In the genomic region with DNA sequence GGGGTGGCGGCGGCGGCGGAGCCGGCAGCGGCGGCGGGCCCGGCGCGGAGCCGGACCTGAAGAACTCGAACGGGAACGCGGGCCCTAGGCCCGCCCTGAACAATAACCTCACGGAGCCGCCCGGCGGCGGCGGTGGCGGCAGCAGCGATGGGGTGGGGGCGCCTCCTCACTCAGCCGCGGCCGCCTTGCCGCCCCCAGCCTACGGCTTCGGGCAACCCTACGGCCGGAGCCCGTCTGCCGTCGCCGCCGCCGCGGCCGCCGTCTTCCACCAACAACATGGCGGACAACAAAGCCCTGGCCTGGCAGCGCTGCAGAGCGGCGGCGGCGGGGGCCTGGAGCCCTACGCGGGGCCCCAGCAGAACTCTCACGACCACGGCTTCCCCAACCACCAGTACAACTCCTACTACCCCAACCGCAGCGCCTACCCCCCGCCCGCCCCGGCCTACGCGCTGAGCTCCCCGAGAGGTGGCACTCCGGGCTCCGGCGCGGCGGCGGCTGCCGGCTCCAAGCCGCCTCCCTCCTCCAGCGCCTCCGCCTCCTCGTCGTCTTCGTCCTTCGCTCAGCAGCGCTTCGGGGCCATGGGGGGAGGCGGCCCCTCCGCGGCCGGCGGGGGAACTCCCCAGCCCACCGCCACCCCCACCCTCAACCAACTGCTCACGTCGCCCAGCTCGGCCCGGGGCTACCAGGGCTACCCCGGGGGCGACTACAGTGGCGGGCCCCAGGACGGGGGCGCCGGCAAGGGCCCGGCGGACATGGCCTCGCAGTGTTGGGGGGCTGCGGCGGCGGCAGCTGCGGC, we compare ENCODE assay signal across 1 cellular context.
TF ChIP-seq lines count a peak whose summit lies in the region.

No MANE protein-coding gene starts in this region.

TF ChIP-seq in HepG2, 621 proteins besides CTCF, POLR2A, EP300 and RAD21 (continued from another document and continues in another):
- TF ChIP-seq, protein P1, sequence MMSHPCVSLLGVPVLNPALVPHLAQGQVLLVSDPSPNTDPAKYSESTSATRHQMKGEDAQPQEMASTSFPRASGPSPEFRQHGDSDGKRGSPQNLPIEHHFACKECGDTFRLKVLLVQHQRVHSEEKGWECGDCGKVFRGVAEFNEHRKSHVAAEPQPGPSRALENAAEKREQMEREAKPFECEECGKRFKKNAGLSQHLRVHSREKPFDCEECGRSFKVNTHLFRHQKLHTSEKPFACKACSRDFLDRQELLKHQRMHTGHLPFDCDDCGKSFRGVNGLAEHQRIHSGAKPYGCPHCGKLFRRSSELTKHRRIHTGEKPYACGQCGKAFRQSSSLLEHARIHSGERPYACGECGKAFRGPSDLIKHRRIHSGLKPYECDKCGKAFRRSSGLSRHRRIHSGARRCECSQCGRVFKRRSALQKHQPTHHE (CRISPR knock-in tag; IDR thresholded peaks at IDR 0.05; ENCODE audit: borderline replicate concordance): no peak
- TF ChIP-seq ISX (CRISPR knock-in tag; conservative IDR thresholded peaks at IDR 0.05): no peak
- TF ChIP-seq, protein P2, sequence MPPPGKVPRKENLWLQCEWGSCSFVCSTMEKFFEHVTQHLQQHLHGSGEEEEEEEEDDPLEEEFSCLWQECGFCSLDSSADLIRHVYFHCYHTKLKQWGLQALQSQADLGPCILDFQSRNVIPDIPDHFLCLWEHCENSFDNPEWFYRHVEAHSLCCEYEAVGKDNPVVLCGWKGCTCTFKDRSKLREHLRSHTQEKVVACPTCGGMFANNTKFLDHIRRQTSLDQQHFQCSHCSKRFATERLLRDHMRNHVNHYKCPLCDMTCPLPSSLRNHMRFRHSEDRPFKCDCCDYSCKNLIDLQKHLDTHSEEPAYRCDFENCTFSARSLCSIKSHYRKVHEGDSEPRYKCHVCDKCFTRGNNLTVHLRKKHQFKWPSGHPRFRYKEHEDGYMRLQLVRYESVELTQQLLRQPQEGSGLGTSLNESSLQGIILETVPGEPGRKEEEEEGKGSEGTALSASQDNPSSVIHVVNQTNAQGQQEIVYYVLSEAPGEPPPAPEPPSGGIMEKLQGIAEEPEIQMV (CRISPR knock-in tag; IDR thresholded peaks at IDR 0.05; ENCODE audit: low read depth): no peak
- no peak for TF ChIP-seq ZNF629 (CRISPR knock-in tag; conservative IDR thresholded peaks at IDR 0.05)
- TF ChIP-seq, protein P3, sequence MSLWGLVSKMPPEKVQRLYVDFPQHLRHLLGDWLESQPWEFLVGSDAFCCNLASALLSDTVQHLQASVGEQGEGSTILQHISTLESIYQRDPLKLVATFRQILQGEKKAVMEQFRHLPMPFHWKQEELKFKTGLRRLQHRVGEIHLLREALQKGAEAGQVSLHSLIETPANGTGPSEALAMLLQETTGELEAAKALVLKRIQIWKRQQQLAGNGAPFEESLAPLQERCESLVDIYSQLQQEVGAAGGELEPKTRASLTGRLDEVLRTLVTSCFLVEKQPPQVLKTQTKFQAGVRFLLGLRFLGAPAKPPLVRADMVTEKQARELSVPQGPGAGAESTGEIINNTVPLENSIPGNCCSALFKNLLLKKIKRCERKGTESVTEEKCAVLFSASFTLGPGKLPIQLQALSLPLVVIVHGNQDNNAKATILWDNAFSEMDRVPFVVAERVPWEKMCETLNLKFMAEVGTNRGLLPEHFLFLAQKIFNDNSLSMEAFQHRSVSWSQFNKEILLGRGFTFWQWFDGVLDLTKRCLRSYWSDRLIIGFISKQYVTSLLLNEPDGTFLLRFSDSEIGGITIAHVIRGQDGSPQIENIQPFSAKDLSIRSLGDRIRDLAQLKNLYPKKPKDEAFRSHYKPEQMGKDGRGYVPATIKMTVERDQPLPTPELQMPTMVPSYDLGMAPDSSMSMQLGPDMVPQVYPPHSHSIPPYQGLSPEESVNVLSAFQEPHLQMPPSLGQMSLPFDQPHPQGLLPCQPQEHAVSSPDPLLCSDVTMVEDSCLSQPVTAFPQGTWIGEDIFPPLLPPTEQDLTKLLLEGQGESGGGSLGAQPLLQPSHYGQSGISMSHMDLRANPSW (CRISPR knock-in tag; IDR thresholded peaks at IDR 0.05; ENCODE audit: borderline replicate concordance): no peak
- TF ChIP-seq CEBPB (IDR thresholded peaks at IDR 0.05; ENCODE audit: borderline replicate concordance, low read depth, low read length): no peak
- TF ChIP-seq, protein P4, sequence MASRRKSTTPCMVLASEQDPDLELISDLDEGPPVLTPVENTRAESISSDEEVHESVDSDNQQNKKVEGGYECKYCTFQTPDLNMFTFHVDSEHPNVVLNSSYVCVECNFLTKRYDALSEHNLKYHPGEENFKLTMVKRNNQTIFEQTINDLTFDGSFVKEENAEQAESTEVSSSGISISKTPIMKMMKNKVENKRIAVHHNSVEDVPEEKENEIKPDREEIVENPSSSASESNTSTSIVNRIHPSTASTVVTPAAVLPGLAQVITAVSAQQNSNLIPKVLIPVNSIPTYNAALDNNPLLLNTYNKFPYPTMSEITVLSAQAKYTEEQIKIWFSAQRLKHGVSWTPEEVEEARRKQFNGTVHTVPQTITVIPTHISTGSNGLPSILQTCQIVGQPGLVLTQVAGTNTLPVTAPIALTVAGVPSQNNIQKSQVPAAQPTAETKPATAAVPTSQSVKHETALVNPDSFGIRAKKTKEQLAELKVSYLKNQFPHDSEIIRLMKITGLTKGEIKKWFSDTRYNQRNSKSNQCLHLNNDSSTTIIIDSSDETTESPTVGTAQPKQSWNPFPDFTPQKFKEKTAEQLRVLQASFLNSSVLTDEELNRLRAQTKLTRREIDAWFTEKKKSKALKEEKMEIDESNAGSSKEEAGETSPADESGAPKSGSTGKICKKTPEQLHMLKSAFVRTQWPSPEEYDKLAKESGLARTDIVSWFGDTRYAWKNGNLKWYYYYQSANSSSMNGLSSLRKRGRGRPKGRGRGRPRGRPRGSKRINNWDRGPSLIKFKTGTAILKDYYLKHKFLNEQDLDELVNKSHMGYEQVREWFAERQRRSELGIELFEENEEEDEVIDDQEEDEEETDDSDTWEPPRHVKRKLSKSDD (CRISPR knock-in tag; IDR thresholded peaks at IDR 0.05; ENCODE audit: low read depth): no peak
- TF ChIP-seq ZMYM3 (CRISPR knock-in tag; IDR thresholded peaks at IDR 0.05): no peak
- TF ChIP-seq ZMYM2 (CRISPR knock-in tag; IDR thresholded peaks at IDR 0.05): no peak
- no peak for TF ChIP-seq ZNF251 (CRISPR knock-in tag; IDR thresholded peaks at IDR 0.05)
- TF ChIP-seq, protein P5, sequence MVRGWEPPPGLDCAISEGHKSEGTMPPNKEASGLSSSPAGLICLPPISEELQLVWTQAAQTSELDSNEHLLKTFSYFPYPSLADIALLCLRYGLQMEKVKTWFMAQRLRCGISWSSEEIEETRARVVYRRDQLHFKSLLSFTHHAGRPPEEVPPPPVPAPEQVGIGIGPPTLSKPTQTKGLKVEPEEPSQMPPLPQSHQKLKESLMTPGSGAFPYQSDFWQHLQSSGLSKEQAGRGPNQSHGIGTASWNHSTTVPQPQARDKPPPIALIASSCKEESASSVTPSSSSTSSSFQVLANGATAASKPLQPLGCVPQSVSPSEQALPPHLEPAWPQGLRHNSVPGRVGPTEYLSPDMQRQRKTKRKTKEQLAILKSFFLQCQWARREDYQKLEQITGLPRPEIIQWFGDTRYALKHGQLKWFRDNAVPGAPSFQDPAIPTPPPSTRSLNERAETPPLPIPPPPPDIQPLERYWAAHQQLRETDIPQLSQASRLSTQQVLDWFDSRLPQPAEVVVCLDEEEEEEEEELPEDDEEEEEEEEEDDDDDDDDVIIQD (CRISPR knock-in tag; IDR thresholded peaks at IDR 0.05; ENCODE audit: low read depth): no peak
- no peak for TF ChIP-seq CHCHD3 (CRISPR knock-in tag; IDR thresholded peaks at IDR 0.05)
- no peak for TF ChIP-seq ZNF296 (CRISPR knock-in tag; conservative IDR thresholded peaks at IDR 0.05)
- TF ChIP-seq, protein P6, sequence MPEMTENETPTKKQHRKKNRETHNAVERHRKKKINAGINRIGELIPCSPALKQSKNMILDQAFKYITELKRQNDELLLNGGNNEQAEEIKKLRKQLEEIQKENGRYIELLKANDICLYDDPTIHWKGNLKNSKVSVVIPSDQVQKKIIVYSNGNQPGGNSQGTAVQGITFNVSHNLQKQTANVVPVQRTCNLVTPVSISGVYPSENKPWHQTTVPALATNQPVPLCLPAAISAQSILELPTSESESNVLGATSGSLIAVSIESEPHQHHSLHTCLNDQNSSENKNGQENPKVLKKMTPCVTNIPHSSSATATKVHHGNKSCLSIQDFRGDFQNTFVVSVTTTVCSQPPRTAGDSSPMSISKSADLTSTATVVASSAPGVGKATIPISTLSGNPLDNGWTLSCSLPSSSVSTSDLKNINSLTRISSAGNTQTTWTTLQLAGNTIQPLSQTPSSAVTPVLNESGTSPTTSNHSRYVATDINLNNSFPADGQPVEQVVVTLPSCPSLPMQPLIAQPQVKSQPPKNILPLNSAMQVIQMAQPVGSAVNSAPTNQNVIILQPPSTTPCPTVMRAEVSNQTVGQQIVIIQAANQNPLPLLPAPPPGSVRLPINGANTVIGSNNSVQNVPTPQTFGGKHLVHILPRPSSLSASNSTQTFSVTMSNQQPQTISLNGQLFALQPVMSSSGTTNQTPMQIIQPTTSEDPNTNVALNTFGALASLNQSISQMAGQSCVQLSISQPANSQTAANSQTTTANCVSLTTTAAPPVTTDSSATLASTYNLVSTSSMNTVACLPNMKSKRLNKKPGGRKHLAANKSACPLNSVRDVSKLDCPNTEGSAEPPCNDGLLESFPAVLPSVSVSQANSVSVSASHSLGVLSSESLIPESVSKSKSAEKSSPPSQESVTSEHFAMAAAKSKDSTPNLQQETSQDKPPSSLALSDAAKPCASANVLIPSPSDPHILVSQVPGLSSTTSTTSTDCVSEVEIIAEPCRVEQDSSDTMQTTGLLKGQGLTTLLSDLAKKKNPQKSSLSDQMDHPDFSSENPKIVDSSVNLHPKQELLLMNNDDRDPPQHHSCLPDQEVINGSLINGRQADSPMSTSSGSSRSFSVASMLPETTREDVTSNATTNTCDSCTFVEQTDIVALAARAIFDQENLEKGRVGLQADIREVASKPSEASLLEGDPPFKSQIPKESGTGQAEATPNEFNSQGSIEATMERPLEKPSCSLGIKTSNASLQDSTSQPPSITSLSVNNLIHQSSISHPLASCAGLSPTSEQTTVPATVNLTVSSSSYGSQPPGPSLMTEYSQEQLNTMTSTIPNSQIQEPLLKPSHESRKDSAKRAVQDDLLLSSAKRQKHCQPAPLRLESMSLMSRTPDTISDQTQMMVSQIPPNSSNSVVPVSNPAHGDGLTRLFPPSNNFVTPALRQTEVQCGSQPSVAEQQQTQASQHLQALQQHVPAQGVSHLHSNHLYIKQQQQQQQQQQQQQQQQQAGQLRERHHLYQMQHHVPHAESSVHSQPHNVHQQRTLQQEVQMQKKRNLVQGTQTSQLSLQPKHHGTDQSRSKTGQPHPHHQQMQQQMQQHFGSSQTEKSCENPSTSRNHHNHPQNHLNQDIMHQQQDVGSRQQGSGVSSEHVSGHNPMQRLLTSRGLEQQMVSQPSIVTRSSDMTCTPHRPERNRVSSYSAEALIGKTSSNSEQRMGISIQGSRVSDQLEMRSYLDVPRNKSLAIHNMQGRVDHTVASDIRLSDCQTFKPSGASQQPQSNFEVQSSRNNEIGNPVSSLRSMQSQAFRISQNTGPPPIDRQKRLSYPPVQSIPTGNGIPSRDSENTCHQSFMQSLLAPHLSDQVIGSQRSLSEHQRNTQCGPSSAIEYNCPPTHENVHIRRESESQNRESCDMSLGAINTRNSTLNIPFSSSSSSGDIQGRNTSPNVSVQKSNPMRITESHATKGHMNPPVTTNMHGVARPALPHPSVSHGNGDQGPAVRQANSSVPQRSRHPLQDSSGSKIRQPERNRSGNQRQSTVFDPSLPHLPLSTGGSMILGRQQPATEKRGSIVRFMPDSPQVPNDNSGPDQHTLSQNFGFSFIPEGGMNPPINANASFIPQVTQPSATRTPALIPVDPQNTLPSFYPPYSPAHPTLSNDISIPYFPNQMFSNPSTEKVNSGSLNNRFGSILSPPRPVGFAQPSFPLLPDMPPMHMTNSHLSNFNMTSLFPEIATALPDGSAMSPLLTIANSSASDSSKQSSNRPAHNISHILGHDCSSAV (CRISPR knock-in tag; IDR thresholded peaks at IDR 0.05; ENCODE audit: borderline replicate concordance): no peak
- TF ChIP-seq DNMT3B (CRISPR knock-in tag; conservative IDR thresholded peaks at IDR 0.05): no peak
- TF ChIP-seq ZNF3 (CRISPR knock-in tag; IDR thresholded peaks at IDR 0.05): no peak
- TF ChIP-seq, protein P7, sequence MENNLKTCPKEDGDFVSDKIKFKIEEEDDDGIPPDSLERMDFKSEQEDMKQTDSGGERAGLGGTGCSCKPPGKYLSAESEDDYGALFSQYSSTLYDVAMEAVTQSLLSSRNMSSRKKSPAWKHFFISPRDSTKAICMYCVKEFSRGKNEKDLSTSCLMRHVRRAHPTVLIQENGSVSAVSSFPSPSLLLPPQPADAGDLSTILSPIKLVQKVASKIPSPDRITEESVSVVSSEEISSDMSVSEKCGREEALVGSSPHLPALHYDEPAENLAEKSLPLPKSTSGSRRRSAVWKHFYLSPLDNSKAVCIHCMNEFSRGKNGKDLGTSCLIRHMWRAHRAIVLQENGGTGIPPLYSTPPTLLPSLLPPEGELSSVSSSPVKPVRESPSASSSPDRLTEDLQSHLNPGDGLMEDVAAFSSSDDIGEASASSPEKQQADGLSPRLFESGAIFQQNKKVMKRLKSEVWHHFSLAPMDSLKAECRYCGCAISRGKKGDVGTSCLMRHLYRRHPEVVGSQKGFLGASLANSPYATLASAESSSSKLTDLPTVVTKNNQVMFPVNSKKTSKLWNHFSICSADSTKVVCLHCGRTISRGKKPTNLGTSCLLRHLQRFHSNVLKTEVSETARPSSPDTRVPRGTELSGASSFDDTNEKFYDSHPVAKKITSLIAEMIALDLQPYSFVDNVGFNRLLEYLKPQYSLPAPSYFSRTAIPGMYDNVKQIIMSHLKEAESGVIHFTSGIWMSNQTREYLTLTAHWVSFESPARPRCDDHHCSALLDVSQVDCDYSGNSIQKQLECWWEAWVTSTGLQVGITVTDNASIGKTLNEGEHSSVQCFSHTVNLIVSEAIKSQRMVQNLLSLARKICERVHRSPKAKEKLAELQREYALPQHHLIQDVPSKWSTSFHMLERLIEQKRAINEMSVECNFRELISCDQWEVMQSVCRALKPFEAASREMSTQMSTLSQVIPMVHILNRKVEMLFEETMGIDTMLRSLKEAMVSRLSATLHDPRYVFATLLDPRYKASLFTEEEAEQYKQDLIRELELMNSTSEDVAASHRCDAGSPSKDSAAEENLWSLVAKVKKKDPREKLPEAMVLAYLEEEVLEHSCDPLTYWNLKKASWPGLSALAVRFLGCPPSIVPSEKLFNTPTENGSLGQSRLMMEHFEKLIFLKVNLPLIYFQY (CRISPR knock-in tag; IDR thresholded peaks at IDR 0.05; ENCODE audit: borderline replicate concordance): no peak
- no peak for TF ChIP-seq ZBTB7A (CRISPR knock-in tag; IDR thresholded peaks at IDR 0.05)
- no peak for TF ChIP-seq ZNF556 (CRISPR knock-in tag; IDR thresholded peaks at IDR 0.05; ENCODE audit: borderline replicate concordance)
- TF ChIP-seq TGIF2 (CRISPR knock-in tag; IDR thresholded peaks at IDR 0.05): no peak
- TF ChIP-seq, protein P8, sequence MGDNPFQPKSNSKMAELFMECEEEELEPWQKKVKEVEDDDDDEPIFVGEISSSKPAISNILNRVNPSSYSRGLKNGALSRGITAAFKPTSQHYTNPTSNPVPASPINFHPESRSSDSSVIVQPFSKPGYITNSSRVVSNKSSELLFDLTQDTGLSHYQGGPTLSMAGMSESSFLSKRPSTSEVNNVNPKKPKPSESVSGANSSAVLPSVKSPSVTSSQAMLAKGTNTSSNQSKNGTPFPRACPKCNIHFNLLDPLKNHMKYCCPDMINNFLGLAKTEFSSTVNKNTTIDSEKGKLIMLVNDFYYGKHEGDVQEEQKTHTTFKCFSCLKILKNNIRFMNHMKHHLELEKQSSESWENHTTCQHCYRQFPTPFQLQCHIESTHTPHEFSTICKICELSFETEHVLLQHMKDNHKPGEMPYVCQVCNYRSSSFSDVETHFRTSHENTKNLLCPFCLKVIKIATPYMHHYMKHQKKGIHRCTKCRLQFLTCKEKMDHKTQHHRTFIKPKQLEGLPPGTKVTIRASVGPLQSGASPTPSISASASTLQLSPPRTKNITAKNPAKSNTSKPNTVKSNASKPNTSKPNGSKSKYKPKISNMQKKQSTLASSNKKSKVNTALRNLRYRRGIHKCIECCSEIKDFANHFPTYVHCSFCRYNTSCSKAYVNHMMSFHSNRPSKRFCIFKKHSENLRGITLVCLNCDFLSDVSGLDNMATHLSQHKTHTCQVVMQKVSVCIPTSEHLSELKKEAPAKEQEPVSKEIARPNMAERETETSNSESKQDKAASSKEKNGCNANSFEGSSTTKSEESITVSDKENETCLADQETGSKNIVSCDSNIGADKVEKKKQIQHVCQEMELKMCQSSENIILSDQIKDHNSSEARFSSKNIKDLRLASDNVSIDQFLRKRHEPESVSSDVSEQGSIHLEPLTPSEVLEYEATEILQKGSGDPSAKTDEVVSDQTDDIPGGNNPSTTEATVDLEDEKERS (CRISPR knock-in tag; IDR thresholded peaks at IDR 0.05): no peak
